Comparison of ENCODE assay signal across 1 cellular context in the genomic region with DNA sequence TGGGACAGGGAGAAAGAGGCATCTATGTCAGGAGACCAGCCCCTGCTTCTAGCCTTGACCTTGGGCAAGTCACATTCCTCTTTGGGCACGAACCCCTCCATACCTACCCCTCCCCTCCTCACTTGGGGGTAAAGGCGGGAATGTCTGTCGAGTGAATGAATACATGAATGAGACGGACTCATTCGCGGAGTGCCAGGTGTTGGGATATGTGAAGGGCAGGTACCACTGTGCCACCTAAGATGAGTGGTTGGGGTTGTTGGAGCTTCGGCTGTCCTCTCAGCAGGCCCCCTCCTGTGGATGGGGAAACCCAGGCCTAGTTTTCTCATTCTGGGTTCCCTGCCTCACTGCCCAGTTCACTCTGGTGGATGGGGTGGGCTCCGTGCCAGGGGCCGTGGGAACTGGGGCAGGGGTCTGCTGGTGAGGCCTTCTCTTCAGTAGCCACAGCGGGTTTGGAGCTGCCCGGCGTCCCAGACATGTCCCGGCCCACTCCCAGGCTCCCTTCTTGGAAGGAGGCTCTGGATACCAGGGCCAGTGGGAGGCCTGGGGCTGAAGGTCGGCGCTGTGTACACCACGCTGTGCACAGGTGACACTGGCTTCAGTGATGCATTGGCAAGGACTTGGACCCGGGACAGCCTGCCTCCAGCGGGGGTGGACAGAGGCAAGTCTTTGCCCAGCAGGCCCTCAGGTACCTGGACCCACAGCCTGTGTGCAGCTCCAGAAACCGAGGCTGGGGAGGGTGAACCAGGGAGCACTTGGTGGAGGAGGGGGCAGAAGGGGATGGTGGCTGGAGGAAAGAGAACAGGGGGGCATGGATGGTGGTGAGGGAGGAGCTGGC.
TF ChIP-seq lines count a peak whose summit lies in the region.

No MANE protein-coding gene starts in this region.

TF ChIP-seq in HepG2, 621 proteins besides CTCF, POLR2A, EP300 and RAD21:
- TF ChIP-seq ZNF263 (CRISPR knock-in tag; IDR thresholded peaks at IDR 0.05) (peak; percentile 26; the same call in 1 of the 2 replicates), ZNF121 (CRISPR knock-in tag; IDR thresholded peaks at IDR 0.05) (peak; percentile 75), PHF8 (CRISPR knock-in tag; IDR thresholded peaks at IDR 0.05) (peak; percentile 8), HNRNPL (IDR thresholded peaks at IDR 0.05; ENCODE audit: low read depth, low read length) (peak; percentile 54; the same call in 1 of the 2 replicates), ZKSCAN5 (CRISPR knock-in tag; IDR thresholded peaks at IDR 0.05) (no peak), SNAI1 (CRISPR knock-in tag; IDR thresholded peaks at IDR 0.05; ENCODE audit: borderline replicate concordance) (no peak), PHF21A (CRISPR knock-in tag; IDR thresholded peaks at IDR 0.05) (peak; percentile 26; the same call in 1 of the 2 replicates), PPARG (CRISPR knock-in tag; conservative IDR thresholded peaks at IDR 0.05) (no peak), HNF4A (CRISPR knock-in tag; IDR thresholded peaks at IDR 0.05) (peak; percentile 49; the same call in 1 of the 2 replicates), AKAP8 (CRISPR knock-in tag; IDR thresholded peaks at IDR 0.05) (no peak), DPF2 (CRISPR knock-in tag; IDR thresholded peaks at IDR 0.05; ENCODE audit: borderline replicate concordance, low read depth) (0 out of 2 replicates have a peak, but pooled peaks have one; percentile 32), ZNF768 (CRISPR knock-in tag; IDR thresholded peaks at IDR 0.05) (peak; percentile 49; the same call in 1 of the 2 replicates), ZFX (CRISPR knock-in tag; IDR thresholded peaks at IDR 0.05; ENCODE audit: low read depth) (0 out of 2 replicates have a peak, but pooled peaks have one; percentile 23), KDM1A (CRISPR knock-in tag; IDR thresholded peaks at IDR 0.05) (no peak), AGO1 (IDR thresholded peaks at IDR 0.05; ENCODE audit: low read depth, low read length, poor library complexity, severe bottlenecking) (peak; percentile 28), HNF4G (IDR thresholded peaks at IDR 0.05; ENCODE audit: borderline replicate concordance, low read depth, low read length) (peak; percentile 56), HNF4G (CRISPR knock-in tag; IDR thresholded peaks at IDR 0.05; ENCODE audit: borderline replicate concordance, low read depth) (no peak), SAP130 (CRISPR knock-in tag; IDR thresholded peaks at IDR 0.05; ENCODE audit: low read depth) (peak; percentile 30; the same call in 1 of the 2 replicates), ZNF484 (CRISPR knock-in tag; IDR thresholded peaks at IDR 0.05; ENCODE audit: borderline replicate concordance, low read depth) (no peak), FOXA1 (IDR thresholded peaks at IDR 0.05) (no peak), FOXA1 (CRISPR knock-in tag; IDR thresholded peaks at IDR 0.05) (peak; percentile 70), MYNN (CRISPR knock-in tag; IDR thresholded peaks at IDR 0.05; ENCODE audit: low read depth) (no peak), FOXO1 (CRISPR knock-in tag; IDR thresholded peaks at IDR 0.05) (peak; percentile 11; the same call in 1 of the 2 replicates), ZFY (CRISPR knock-in tag; IDR thresholded peaks at IDR 0.05) (peak; percentile 28; the same call in 1 of the 2 replicates)
- TF ChIP-seq, protein P1, sequence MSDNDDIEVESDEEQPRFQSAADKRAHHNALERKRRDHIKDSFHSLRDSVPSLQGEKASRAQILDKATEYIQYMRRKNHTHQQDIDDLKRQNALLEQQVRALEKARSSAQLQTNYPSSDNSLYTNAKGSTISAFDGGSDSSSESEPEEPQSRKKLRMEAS (IDR thresholded peaks at IDR 0.05), result peak; percentile 35; the same call in 1 of the 2 replicates
- TF ChIP-seq, protein P2, sequence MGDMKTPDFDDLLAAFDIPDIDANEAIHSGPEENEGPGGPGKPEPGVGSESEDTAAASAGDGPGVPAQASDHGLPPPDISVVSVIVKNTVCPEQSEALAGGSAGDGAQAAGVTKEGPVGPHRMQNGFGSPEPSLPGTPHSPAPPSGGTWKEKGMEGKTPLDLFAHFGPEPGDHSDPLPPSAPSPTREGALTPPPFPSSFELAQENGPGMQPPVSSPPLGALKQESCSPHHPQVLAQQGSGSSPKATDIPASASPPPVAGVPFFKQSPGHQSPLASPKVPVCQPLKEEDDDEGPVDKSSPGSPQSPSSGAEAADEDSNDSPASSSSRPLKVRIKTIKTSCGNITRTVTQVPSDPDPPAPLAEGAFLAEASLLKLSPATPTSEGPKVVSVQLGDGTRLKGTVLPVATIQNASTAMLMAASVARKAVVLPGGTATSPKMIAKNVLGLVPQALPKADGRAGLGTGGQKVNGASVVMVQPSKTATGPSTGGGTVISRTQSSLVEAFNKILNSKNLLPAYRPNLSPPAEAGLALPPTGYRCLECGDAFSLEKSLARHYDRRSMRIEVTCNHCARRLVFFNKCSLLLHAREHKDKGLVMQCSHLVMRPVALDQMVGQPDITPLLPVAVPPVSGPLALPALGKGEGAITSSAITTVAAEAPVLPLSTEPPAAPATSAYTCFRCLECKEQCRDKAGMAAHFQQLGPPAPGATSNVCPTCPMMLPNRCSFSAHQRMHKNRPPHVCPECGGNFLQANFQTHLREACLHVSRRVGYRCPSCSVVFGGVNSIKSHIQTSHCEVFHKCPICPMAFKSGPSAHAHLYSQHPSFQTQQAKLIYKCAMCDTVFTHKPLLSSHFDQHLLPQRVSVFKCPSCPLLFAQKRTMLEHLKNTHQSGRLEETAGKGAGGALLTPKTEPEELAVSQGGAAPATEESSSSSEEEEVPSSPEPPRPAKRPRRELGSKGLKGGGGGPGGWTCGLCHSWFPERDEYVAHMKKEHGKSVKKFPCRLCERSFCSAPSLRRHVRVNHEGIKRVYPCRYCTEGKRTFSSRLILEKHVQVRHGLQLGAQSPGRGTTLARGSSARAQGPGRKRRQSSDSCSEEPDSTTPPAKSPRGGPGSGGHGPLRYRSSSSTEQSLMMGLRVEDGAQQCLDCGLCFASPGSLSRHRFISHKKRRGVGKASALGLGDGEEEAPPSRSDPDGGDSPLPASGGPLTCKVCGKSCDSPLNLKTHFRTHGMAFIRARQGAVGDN (CRISPR knock-in tag; IDR thresholded peaks at IDR 0.05), result peak; percentile 50
- TF ChIP-seq, protein P3, sequence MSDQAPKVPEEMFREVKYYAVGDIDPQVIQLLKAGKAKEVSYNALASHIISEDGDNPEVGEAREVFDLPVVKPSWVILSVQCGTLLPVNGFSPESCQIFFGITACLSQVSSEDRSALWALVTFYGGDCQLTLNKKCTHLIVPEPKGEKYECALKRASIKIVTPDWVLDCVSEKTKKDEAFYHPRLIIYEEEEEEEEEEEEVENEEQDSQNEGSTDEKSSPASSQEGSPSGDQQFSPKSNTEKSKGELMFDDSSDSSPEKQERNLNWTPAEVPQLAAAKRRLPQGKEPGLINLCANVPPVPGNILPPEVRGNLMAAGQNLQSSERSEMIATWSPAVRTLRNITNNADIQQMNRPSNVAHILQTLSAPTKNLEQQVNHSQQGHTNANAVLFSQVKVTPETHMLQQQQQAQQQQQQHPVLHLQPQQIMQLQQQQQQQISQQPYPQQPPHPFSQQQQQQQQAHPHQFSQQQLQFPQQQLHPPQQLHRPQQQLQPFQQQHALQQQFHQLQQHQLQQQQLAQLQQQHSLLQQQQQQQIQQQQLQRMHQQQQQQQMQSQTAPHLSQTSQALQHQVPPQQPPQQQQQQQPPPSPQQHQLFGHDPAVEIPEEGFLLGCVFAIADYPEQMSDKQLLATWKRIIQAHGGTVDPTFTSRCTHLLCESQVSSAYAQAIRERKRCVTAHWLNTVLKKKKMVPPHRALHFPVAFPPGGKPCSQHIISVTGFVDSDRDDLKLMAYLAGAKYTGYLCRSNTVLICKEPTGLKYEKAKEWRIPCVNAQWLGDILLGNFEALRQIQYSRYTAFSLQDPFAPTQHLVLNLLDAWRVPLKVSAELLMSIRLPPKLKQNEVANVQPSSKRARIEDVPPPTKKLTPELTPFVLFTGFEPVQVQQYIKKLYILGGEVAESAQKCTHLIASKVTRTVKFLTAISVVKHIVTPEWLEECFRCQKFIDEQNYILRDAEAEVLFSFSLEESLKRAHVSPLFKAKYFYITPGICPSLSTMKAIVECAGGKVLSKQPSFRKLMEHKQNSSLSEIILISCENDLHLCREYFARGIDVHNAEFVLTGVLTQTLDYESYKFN (CRISPR knock-in tag; conservative IDR thresholded peaks at IDR 0.05), result peak; percentile 28; the same call in 1 of the 2 replicates
- TF ChIP-seq, protein P4, sequence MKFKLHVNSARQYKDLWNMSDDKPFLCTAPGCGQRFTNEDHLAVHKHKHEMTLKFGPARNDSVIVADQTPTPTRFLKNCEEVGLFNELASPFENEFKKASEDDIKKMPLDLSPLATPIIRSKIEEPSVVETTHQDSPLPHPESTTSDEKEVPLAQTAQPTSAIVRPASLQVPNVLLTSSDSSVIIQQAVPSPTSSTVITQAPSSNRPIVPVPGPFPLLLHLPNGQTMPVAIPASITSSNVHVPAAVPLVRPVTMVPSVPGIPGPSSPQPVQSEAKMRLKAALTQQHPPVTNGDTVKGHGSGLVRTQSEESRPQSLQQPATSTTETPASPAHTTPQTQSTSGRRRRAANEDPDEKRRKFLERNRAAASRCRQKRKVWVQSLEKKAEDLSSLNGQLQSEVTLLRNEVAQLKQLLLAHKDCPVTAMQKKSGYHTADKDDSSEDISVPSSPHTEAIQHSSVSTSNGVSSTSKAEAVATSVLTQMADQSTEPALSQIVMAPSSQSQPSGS (CRISPR knock-in tag; IDR thresholded peaks at IDR 0.05), result no peak
